In the genomic region with DNA sequence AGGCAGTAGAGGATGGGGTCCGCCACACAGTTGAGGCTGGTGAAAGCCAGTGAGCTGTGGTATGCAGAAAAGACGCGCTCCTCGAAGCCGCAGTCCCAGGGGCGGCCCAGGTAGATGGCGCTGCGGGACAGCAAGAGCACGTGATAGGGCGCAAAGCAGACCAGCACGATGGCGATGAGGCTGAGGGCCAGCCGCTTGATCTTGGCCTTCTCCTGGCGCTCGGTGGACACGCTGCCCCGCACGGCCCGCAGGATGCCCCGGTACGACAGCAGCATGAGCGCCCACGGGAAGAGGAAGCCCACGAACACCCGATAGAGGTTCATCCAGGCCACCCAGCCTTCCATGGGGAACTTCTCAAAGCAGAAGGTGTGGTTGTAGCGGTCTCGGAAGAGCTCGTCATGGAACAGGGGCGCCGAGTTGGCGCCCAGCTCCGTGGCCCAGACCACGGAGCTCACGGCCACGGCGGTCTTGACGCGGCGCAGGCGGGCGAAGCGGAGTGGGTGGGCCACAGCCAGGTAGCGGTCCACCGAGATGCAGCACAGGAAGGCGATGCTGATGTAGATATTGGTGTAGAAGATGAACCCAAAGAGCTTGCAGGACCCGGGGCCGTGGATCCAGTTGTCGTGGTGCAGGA, we compare ENCODE assay signal across 9 cellular contexts. TPM values are rescaled to one million over a fixed set of nuclear protein-coding genes. Genes with fewer than 3 reads are reported as not detected.
A peak's percentile ranks its signal among the peaks of the same experiment; 100 is the strongest.
DNase-seq lines count a peak whose midpoint lies in the region; ATAC-seq and TF ChIP-seq lines count a peak whose summit lies in the region.
"Had no signal": no experiment of that assay in that cellular context is flagged by ENCODE, and none has a peak within 500 bp of the region (broad histone marks: within the 10 kb centered on the region; RNA-seq: fewer than 3 reads in every experiment).

No MANE protein-coding gene starts in this region.

- ATAC-seq in activated CD8-positive, alpha-beta T cell treated with anti-CD3 and anti-CD28 coated beads for 36 hours: peak; percentile 89
- ATAC-seq in HG02885 (IDR thresholded peaks at IDR 0.05; ENCODE audit: poor library complexity, unreplicated experiment) (no peak), GM21723 (IDR thresholded peaks at IDR 0.05; ENCODE audit: unreplicated experiment) (no peak)

- in situ Hi-C loops in KBM-7 (cut with MboI; ENCODE audit: low pct_unique_long_range_greater_than_20kb, low sequenced_read_pairs): no loop called here

- peaks cover 4% of the 10 kb centered on the region for H3K4me1 ChIP-seq in Caco-2
- no peaks in the 10 kb centered on the region for H3K4me1 ChIP-seq in effector memory CD4-positive, alpha-beta T cell (ENCODE audit: control insufficient read depth, insufficient read depth, low read length, poor library complexity, severe bottlenecking)

- no peaks in the 10 kb centered on the region for H3K9me3 ChIP-seq in Caco-2
- H3K9me3 ChIP-seq in effector memory CD4-positive, alpha-beta T cell (ENCODE audit: control insufficient read depth, low read length): no peaks in the 10 kb centered on the region

- no TSS peak for BruUV-seq in Caco-2 (replicated peaks; lab: Mats Ljungman, UMichigan)

- peak; percentile 83 to 85 for DNase-seq in Caco-2
- DNase-seq in KBM-7: peak; percentile 20
- peak; percentile 70 for DNase-seq in activated CD8-positive, alpha-beta T cell treated with anti-CD3 and anti-CD28 coated beads for 36 hours
- DNase-seq in head of caudate nucleus: peak in 38 of 42 donors; percentile 9 to 70 (median 40)
- peak; percentile 57 for DNase-seq in stimulated activated CD4-positive, alpha-beta T cell treated with anti-CD3 and anti-CD28 coated beads, Interleukin-4, amount 100 ng/mL, for 1 hour
- DNase-seq in effector memory CD4-positive, alpha-beta T cell: no peak

- peak overlapping the region; percentile 13; the same call in 1 of the 2 replicates for H3K4me3 ChIP-seq in Caco-2 (ENCODE audit: low read depth, low read length)
- no peak overlapping the region for H3K4me3 ChIP-seq in effector memory CD4-positive, alpha-beta T cell (ENCODE audit: insufficient read depth, low read depth, low read length, poor library complexity, severe bottlenecking)

- no peaks in the 10 kb centered on the region for H3K9me3 Mint-ChIP-seq in Caco-2 (ENCODE audit: unreplicated experiment)
- H3K9me3 Mint-ChIP-seq in activated CD8-positive, alpha-beta T cell treated with anti-CD3 and anti-CD28 coated beads for 36 hours: no peaks in the 10 kb centered on the region

- TF ChIP-seq CTCF in Caco-2 (IDR thresholded peaks at IDR 0.05; ENCODE audit: insufficient read depth in 1 of 2, low read depth in 1 of 2, low read length in 1 of 2, severe bottlenecking in 1 of 2, unreplicated experiment in 1 of 2): peak; percentile 75 to 88
- TF ChIP-seq CTCF in activated CD8-positive, alpha-beta T cell treated with anti-CD3 and anti-CD28 coated beads for 36 hours (IDR thresholded peaks at IDR 0.05): peak; percentile 52

- no peaks in the 10 kb centered on the region for H3K27me3 ChIP-seq in Caco-2 (replicated peaks; ENCODE audit: control insufficient read depth, insufficient read depth, low read length)
- no peaks in the 10 kb centered on the region for H3K27me3 ChIP-seq in effector memory CD4-positive, alpha-beta T cell (replicated peaks; ENCODE audit: control insufficient read depth, insufficient read depth, low read length, poor library complexity, severe bottlenecking)

- H3K27me3 Mint-ChIP-seq in Caco-2 (ENCODE audit: insufficient read depth, unreplicated experiment): peaks cover 18% of the 10 kb centered on the region
- H3K27me3 Mint-ChIP-seq in activated CD8-positive, alpha-beta T cell treated with anti-CD3 and anti-CD28 coated beads for 36 hours: peaks cover 36% of the 10 kb centered on the region

- CTCF ChIA-PET in Caco-2 (lab: Charles Lee): interaction anchor here (0.6 to 2.4 kb wide), 10 partner anchors 33 to 179 kb away, joined by 3 to 77 read pairs (median 4); a partner anchor contains a TSS
- CTCF ChIA-PET in activated CD8-positive, alpha-beta T cell treated with anti-CD3 and anti-CD28 coated beads for 36 hours (lab: Charles Lee): interaction anchor here (0.8 to 1.4 kb wide), 5 partner anchors 14 to 126 kb away, joined by 3 to 5 read pairs (median 3); no protein-coding TSS in a partner anchor

- no peak overlapping the region for H3K27ac ChIP-seq in effector memory CD4-positive, alpha-beta T cell (ENCODE audit: insufficient read depth, low read length, poor library complexity, severe bottlenecking)
- H3K27ac ChIP-seq: epithelial cell of prostate had no signal

- peaks cover 6% of the 10 kb centered on the region for H3K36me3 Mint-ChIP-seq in Caco-2 (ENCODE audit: insufficient read depth, unreplicated experiment)
- H3K36me3 Mint-ChIP-seq in activated CD8-positive, alpha-beta T cell treated with anti-CD3 and anti-CD28 coated beads for 36 hours (ENCODE audit: low read depth): no peaks in the 10 kb centered on the region

- intact Hi-C loops in Caco-2 (cut with micrococcal nuclease; ENCODE audit: unreplicated experiment): loop anchor here (1.0 kb wide), 1 partner anchor 51 kb away; no protein-coding TSS in a partner anchor
- intact Hi-C loops in activated CD8-positive, alpha-beta T cell treated with anti-CD3 and anti-CD28 coated beads for 36 hours (cut with micrococcal nuclease): no loop called here
- intact Hi-C loops in head of caudate nucleus (cut with DNase I): no loop called here

- no peak overlapping the region for H3K27ac Mint-ChIP-seq in Caco-2 (ENCODE audit: unreplicated experiment)
- H3K27ac Mint-ChIP-seq in activated CD8-positive, alpha-beta T cell treated with anti-CD3 and anti-CD28 coated beads for 36 hours: no peak overlapping the region

- POLR2A ChIA-PET in Caco-2 (lab: Charles Lee): interaction anchor here (0.6 kb wide), 1 partner anchor 337 kb away, joined by 3 read pairs; no protein-coding TSS in a partner anchor
- POLR2A ChIA-PET in activated CD8-positive, alpha-beta T cell treated with anti-CD3 and anti-CD28 coated beads for 36 hours (lab: Charles Lee): interaction anchor here (1.1 kb wide), 1 partner anchor 13 kb away, joined by 4 read pairs; no protein-coding TSS in a partner anchor

- peak overlapping the region; percentile 43 for H3K4me3 Mint-ChIP-seq in Caco-2 (ENCODE audit: unreplicated experiment)
- no peak overlapping the region for H3K4me3 Mint-ChIP-seq in activated CD8-positive, alpha-beta T cell treated with anti-CD3 and anti-CD28 coated beads for 36 hours

- no peaks in the 10 kb centered on the region for H3K36me3 ChIP-seq in Caco-2 (ENCODE audit: control insufficient read depth, insufficient read depth, low read length)
- no peaks in the 10 kb centered on the region for H3K36me3 ChIP-seq in effector memory CD4-positive, alpha-beta T cell (ENCODE audit: control insufficient read depth, insufficient read depth, low read length)

- H3K4me1 Mint-ChIP-seq in Caco-2 (ENCODE audit: low read depth, unreplicated experiment): peaks cover 7% of the 10 kb centered on the region
- H3K4me1 Mint-ChIP-seq in activated CD8-positive, alpha-beta T cell treated with anti-CD3 and anti-CD28 coated beads for 36 hours (ENCODE audit: low read depth): peaks cover 11% of the 10 kb centered on the region

RNA-seq across cellular contexts. Expression of a gene that starts 6.5 kb away (rescaled TPM):
- total RNA-seq in Caco-2 (2022): 16.9 and 17.7 TPM in 2 replicates
- 10 to 100 TPM; 13.7 to 14.3 TPM for total RNA-seq in activated CD8-positive, alpha-beta T cell treated with anti-CD3 and anti-CD28 coated beads for 36 hours

RNA-seq across cellular contexts. Expression of a gene that starts 10.9 kb away (rescaled TPM):
- not detected in 2 replicates for total RNA-seq in Caco-2 (2022)
- total RNA-seq in activated CD8-positive, alpha-beta T cell treated with anti-CD3 and anti-CD28 coated beads for 36 hours: not detected

RNA-seq across cellular contexts. Expression of a gene that starts 48.1 kb away (rescaled TPM):
- total RNA-seq in Caco-2 (2022): 33.9 and 38.8 TPM in 2 replicates
- 100 to 1,000 TPM; 103 to 113 TPM for total RNA-seq in activated CD8-positive, alpha-beta T cell treated with anti-CD3 and anti-CD28 coated beads for 36 hours

Comparison
In these comparisons a context has a peak if more than half of its experiments do, and no peak if none do; other contexts are left out.
1. DNase-seq: peak in Caco-2 (2 of 2), KBM-7 (single experiment), activated CD8-positive, alpha-beta T cell treated with anti-CD3 and anti-CD28 coated beads for 36 hours (single experiment), head of caudate nucleus (38 of 42) and stimulated activated CD4-positive, alpha-beta T cell treated with anti-CD3 and anti-CD28 coated beads, Interleukin-4, amount 100 ng/mL, for 1 hour (single experiment); none in effector memory CD4-positive, alpha-beta T cell (0 of 3).